Comparison of ENCODE assay signal across 8 cellular contexts in genomic region chr18:8608795-8609673, GRCh38. TPM values are rescaled to one million over a fixed set of nuclear protein-coding genes. Genes with fewer than 3 reads are reported as not detected.
A peak's percentile ranks its signal among the peaks of the same experiment; 100 is the strongest.
DNase-seq lines count a peak whose midpoint lies in the region; ATAC-seq and TF ChIP-seq lines count a peak whose summit lies in the region.

Gene RAB12 (plus strand): TSS chr18:8609437. CDS start chr18:8609440, 3 bp downstream.

- H3K4me3 ChIP-seq in AG10803 (ENCODE audit: low read length) (peak within 1 kb of the TSS; percentile 78), lower leg skin (ENCODE audit: low read depth, poor library complexity, severe bottlenecking) (peak within 1 kb of the TSS; percentile 94)

- DNase-seq in AG10803 (ENCODE audit: low read depth) = peak; percentile 90
- DNase-seq in GM19238 (ENCODE audit: insufficient read length, low spot score) = peak; percentile 79
- peak; percentile 97 for DNase-seq in NCI-H69 (lab: John Stamatoyannopoulos, UW)
- peak; percentile 75 to 80 for DNase-seq in activated CD4-positive, alpha-beta T cell treated with anti-CD3 and anti-CD28 coated beads, Interleukin-2, amount 50 U/mL, for 4 hours
- DNase-seq in dermis microvascular lymphatic vessel endothelial cell (ENCODE audit: low read depth in 2 of 2) = peak; percentile 60 to 90
- peak; percentile 69 to 96 for DNase-seq in lower leg skin (ENCODE audit: low spot score in 2 of 2)
- DNase-seq in stimulated activated CD4-positive, alpha-beta T cell treated with anti-CD3 and anti-CD28 coated beads, Interleukin-4, amount 100 ng/mL, for 4 hours = peak; percentile 81 to 87

- peak; percentile 21 for TF ChIP-seq CTCF in AG10803 (conservative IDR thresholded peaks at IDR 0.05; ENCODE audit: low read length)
- TF ChIP-seq CTCF in lower leg skin (IDR thresholded peaks at IDR 0.05) = no peak

- no peak for TF ChIP-seq POLR2A in lower leg skin (IDR thresholded peaks at IDR 0.05)

- ATAC-seq in HG03460 (IDR thresholded peaks at IDR 0.05; ENCODE audit: unreplicated experiment) = peak; percentile 69

- WGBS in lower leg skin, 2 donors = 3 to 5% methylated on average over 52 to 77 of the region's 98 CpGs

- intact Hi-C loops in lower leg skin (cut with DNase I; ENCODE audit: low total_unique reads) = no loop called here

RNA-seq across cellular contexts. Expression of gene RAB12, which starts in this region (rescaled TPM):
- total RNA-seq in dermis microvascular lymphatic vessel endothelial cell (39.3 and 44.1 TPM in 2 replicates), lower leg skin (10 to 100 TPM; 33.6 to 46.8 (median 44.4) TPM)

Comparison
In these comparisons a context has a peak if more than half of its experiments do, and no peak if none do; other contexts are left out.
1. Peak in every context shown above with its lines: DNase-seq, ATAC-seq and H3K4me3 ChIP-seq.